ENCODE assay signal across 8 cellular contexts in genomic region chr15:74725845-74726773, GRCh38.
DNase-seq lines count a peak whose midpoint lies in the region; ATAC-seq and TF ChIP-seq lines count a peak whose summit lies in the region.

No MANE protein-coding gene starts in this region.

- H3K27ac Mint-ChIP-seq in stimulated activated naive CD8-positive, alpha-beta T cell treated with anti-CD3 and anti-CD28 coated beads, Interleukin-15, amount 100 ng/mL, for 72 hours, result peak overlapping the region; percentile 25 to 97

- H3K9me3 Mint-ChIP-seq in stimulated activated naive CD8-positive, alpha-beta T cell treated with anti-CD3 and anti-CD28 coated beads, Interleukin-15, amount 100 ng/mL, for 72 hours, result no peaks in the 10 kb centered on the region

- H3K9ac ChIP-seq in mucosa of stomach (ENCODE audit: low read length), result peak overlapping the region; percentile 34

- no peaks in the 10 kb centered on the region for H3K9me3 ChIP-seq in mucosa of stomach (ENCODE audit: control insufficient read depth, low read length)

- ATAC-seq in stimulated activated naive CD8-positive, alpha-beta T cell treated with anti-CD3 and anti-CD28 coated beads, Interleukin-15, amount 100 ng/mL, for 72 hours, result peak; percentile 81
- ATAC-seq in GM18861 (IDR thresholded peaks at IDR 0.05; ENCODE audit: unreplicated experiment), result no peak

- peaks cover 17% of the 10 kb centered on the region for H3K27me3 Mint-ChIP-seq in stimulated activated naive CD8-positive, alpha-beta T cell treated with anti-CD3 and anti-CD28 coated beads, Interleukin-15, amount 100 ng/mL, for 72 hours

- peaks cover 33% of the 10 kb centered on the region for H3K27me3 ChIP-seq in mucosa of stomach (ENCODE audit: control insufficient read depth, insufficient read depth, low read length)

- TF ChIP-seq CTCF in GM10266 (IDR thresholded peaks at IDR 0.05; ENCODE audit: control insufficient read depth, insufficient read depth, low read depth, missing control alignments), result peak; percentile 29
- TF ChIP-seq CTCF in LNCaP clone FGC (IDR thresholded peaks at IDR 0.05; ENCODE audit: control insufficient read depth, extremely low read depth, insufficient read depth), result 0 out of 2 replicates have a peak, but pooled peaks have one; percentile 0

- peaks cover 15% of the 10 kb centered on the region for H3K4me1 ChIP-seq in mucosa of stomach (ENCODE audit: control insufficient read depth, insufficient read depth, low read length)

- peaks cover 41% of the 10 kb centered on the region for H3K4me1 Mint-ChIP-seq in stimulated activated naive CD8-positive, alpha-beta T cell treated with anti-CD3 and anti-CD28 coated beads, Interleukin-15, amount 100 ng/mL, for 72 hours

- H3K36me3 ChIP-seq in mucosa of stomach (ENCODE audit: control insufficient read depth, insufficient read depth, low read length), result no peaks in the 10 kb centered on the region

- peak overlapping the region; percentile 54 for H3K4me3 ChIP-seq in LNCaP clone FGC (ENCODE audit: low read depth, low read length)
- peak overlapping the region; percentile 19 for H3K4me3 ChIP-seq in mucosa of stomach (ENCODE audit: low read length)

- H3K4me3 Mint-ChIP-seq in stimulated activated naive CD8-positive, alpha-beta T cell treated with anti-CD3 and anti-CD28 coated beads, Interleukin-15, amount 100 ng/mL, for 72 hours, result peak overlapping the region; percentile 80 to 84

- DNase-seq in GM10266 (ENCODE audit: extremely low spot score) (peak; percentile 74), LNCaP clone FGC (ENCODE audit: low read depth) (no peak), NCI-H187 (lab: John Stamatoyannopoulos, UW) (no peak)
- DNase-seq in activated CD4-positive, alpha-beta T cell treated with anti-CD3 and anti-CD28 coated beads, Interleukin-2, amount 50 U/mL, for 24 hours (ENCODE audit: low read depth in 1 of 2, low spot score in 1 of 2), result peak; percentile 38 to 40
- peak; percentile 21 for DNase-seq in effector CD4-positive, alpha-beta T cell
- peak; percentile 74 to 79 for DNase-seq in stimulated activated naive CD8-positive, alpha-beta T cell treated with anti-CD3 and anti-CD28 coated beads, Interleukin-15, amount 100 ng/mL, for 72 hours

Comparison
In these comparisons a context has a peak if more than half of its experiments do, and no peak if none do; other contexts are left out.
1. DNase-seq: peak in GM10266 (single experiment), activated CD4-positive, alpha-beta T cell treated with anti-CD3 and anti-CD28 coated beads, Interleukin-2, amount 50 U/mL, for 24 hours (2 of 2), effector CD4-positive, alpha-beta T cell (single experiment) and stimulated activated naive CD8-positive, alpha-beta T cell treated with anti-CD3 and anti-CD28 coated beads, Interleukin-15, amount 100 ng/mL, for 72 hours (2 of 2); none in LNCaP clone FGC (single experiment) and NCI-H187 (0 of 2).